Comparison of ENCODE assay signal across 1 cellular context in the genomic region with DNA sequence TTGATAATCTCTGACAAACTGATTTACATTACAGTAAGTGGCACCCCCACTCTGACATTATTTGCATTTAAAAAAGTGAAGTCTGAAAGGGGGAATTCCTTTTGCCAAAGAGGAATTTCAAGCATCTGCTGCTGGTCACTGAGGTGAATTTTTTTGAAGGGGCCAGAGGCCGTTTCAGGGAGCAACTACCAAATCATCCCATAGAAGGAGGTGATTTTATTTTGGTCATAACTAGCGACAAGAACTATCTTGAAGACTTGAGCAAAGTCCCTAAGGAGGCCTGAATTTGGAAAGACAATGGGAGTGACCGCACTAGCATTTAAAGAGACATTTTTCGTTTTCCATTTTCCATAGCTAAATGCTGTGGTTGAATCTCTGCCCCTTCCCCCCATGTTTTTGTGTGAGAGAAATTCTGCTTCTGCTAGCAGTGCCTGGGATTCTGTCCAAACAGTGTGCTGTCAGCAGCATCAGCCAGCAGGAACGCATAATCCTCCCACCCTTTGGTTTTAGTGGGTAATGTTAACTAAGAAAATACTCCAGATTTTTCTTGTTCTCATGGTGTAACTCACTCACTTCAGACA.
TF ChIP-seq lines count a peak whose summit lies in the region.

No MANE protein-coding gene starts in this region.

TF ChIP-seq in H1, 55 proteins besides CTCF, POLR2A, EP300 and RAD21:
- TF ChIP-seq MAFK (IDR thresholded peaks at IDR 0.05; ENCODE audit: low read depth, low read length) (no peak), SRF (IDR thresholded peaks at IDR 0.05; ENCODE audit: low read depth, low read length) (peak; percentile 73), POLR2AphosphoS5 (IDR thresholded peaks at IDR 0.05; ENCODE audit: low read depth, low read length) (0 out of 2 replicates have a peak, but pooled peaks have one; percentile 58), SIRT6 (IDR thresholded peaks at IDR 0.05; ENCODE audit: low read length) (no peak), HDAC2 (IDR thresholded peaks at IDR 0.05; ENCODE audit: borderline replicate concordance in 1 of 2, low read depth in 2 of 2, low read length in 2 of 2) (no peak), ASH2L (IDR thresholded peaks at IDR 0.05; ENCODE audit: low read length) (peak; percentile 62), TAF7 (optimal IDR thresholded peaks at IDR 0.05; ENCODE audit: borderline replicate concordance, low read depth, low read length) (no peak), BACH1 (IDR thresholded peaks at IDR 0.05; ENCODE audit: low read length) (no peak), HDAC6 (IDR thresholded peaks at IDR 0.05; ENCODE audit: low read depth, low read length) (no peak), POU5F1 (IDR thresholded peaks at IDR 0.05; ENCODE audit: low read depth, low read length) (no peak), CREB1 (IDR thresholded peaks at IDR 0.05) (no peak), RBBP5 (IDR thresholded peaks at IDR 0.05; ENCODE audit: borderline replicate concordance, low read depth, low read length) (0 out of 2 replicates have a peak, but pooled peaks have one; percentile 33), JUND (IDR thresholded peaks at IDR 0.05; ENCODE audit: low read length) (peak; percentile 9; the same call in 1 of the 2 replicates), PHF8 (conservative IDR thresholded peaks at IDR 0.05; ENCODE audit: low read depth, low read length) (no peak), TCF12 (IDR thresholded peaks at IDR 0.05; ENCODE audit: low read depth, low read length) (0 out of 2 replicates have a peak, but pooled peaks have one; percentile 49), CHD2 (IDR thresholded peaks at IDR 0.05; ENCODE audit: low read length) (0 out of 2 replicates have a peak, but pooled peaks have one; percentile 13), CBX8 (IDR thresholded peaks at IDR 0.05; ENCODE audit: borderline replicate concordance, low read depth, low read length) (no peak), E2F6 (IDR thresholded peaks at IDR 0.05) (no peak), RFX5 (IDR thresholded peaks at IDR 0.05; ENCODE audit: borderline replicate concordance, low read depth, low read length) (no peak), ATF3 (IDR thresholded peaks at IDR 0.05; ENCODE audit: insufficient read depth, low read depth, low read length) (no peak), SUZ12 (IDR thresholded peaks at IDR 0.05; ENCODE audit: low read length) (no peak), SP1 (IDR thresholded peaks at IDR 0.05; ENCODE audit: low read depth, low read length) (peak; percentile 51; the same call in 1 of the 2 replicates), TEAD4 (IDR thresholded peaks at IDR 0.05; ENCODE audit: low read depth, low read length) (peak; percentile 89), CHD1 (IDR thresholded peaks at IDR 0.05; ENCODE audit: low read depth, low read length) (no peak), TAF1 (IDR thresholded peaks at IDR 0.05; ENCODE audit: low read depth, low read length) (peak; percentile 49; the same call in 1 of the 2 replicates), KDM1A (IDR thresholded peaks at IDR 0.05; ENCODE audit: borderline replicate concordance, low read length) (no peak), TBP (IDR thresholded peaks at IDR 0.05; ENCODE audit: low read depth, low read length) (no peak; the same call in 1 of the 2 replicates), SIN3A (conservative IDR thresholded peaks at IDR 0.05 in 1 of 2, IDR thresholded peaks at IDR 0.05 in 1 of 2; ENCODE audit: low read depth in 1 of 2, low read length in 2 of 2) (no peak), SP4 (IDR thresholded peaks at IDR 0.05; ENCODE audit: low read length) (0 out of 2 replicates have a peak, but pooled peaks have one; percentile 29), GABPA (IDR thresholded peaks at IDR 0.05; ENCODE audit: borderline replicate concordance, insufficient read depth, low read length) (no peak), SIX5 (IDR thresholded peaks at IDR 0.05; ENCODE audit: low read depth, low read length) (no peak), CTBP2 (IDR thresholded peaks at IDR 0.05; ENCODE audit: borderline replicate concordance, insufficient read depth, insufficient read length, low read length) (no peak), FOSL1 (IDR thresholded peaks at IDR 0.05; ENCODE audit: insufficient read depth, low read depth, low read length) (no peak), BRCA1 (IDR thresholded peaks at IDR 0.05; ENCODE audit: low read depth, low read length) (no peak), ZNF274 (IDR thresholded peaks at IDR 0.05; ENCODE audit: borderline replicate concordance, extremely low read depth, low read length) (no peak), KDM5A (IDR thresholded peaks at IDR 0.05; ENCODE audit: low read length) (no peak)
- TF ChIP-seq, protein P1, sequence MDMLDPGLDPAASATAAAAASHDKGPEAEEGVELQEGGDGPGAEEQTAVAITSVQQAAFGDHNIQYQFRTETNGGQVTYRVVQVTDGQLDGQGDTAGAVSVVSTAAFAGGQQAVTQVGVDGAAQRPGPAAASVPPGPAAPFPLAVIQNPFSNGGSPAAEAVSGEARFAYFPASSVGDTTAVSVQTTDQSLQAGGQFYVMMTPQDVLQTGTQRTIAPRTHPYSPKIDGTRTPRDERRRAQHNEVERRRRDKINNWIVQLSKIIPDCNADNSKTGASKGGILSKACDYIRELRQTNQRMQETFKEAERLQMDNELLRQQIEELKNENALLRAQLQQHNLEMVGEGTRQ (IDR thresholded peaks at IDR 0.05; ENCODE audit: low read length), result no peak
- TF ChIP-seq, protein P2, sequence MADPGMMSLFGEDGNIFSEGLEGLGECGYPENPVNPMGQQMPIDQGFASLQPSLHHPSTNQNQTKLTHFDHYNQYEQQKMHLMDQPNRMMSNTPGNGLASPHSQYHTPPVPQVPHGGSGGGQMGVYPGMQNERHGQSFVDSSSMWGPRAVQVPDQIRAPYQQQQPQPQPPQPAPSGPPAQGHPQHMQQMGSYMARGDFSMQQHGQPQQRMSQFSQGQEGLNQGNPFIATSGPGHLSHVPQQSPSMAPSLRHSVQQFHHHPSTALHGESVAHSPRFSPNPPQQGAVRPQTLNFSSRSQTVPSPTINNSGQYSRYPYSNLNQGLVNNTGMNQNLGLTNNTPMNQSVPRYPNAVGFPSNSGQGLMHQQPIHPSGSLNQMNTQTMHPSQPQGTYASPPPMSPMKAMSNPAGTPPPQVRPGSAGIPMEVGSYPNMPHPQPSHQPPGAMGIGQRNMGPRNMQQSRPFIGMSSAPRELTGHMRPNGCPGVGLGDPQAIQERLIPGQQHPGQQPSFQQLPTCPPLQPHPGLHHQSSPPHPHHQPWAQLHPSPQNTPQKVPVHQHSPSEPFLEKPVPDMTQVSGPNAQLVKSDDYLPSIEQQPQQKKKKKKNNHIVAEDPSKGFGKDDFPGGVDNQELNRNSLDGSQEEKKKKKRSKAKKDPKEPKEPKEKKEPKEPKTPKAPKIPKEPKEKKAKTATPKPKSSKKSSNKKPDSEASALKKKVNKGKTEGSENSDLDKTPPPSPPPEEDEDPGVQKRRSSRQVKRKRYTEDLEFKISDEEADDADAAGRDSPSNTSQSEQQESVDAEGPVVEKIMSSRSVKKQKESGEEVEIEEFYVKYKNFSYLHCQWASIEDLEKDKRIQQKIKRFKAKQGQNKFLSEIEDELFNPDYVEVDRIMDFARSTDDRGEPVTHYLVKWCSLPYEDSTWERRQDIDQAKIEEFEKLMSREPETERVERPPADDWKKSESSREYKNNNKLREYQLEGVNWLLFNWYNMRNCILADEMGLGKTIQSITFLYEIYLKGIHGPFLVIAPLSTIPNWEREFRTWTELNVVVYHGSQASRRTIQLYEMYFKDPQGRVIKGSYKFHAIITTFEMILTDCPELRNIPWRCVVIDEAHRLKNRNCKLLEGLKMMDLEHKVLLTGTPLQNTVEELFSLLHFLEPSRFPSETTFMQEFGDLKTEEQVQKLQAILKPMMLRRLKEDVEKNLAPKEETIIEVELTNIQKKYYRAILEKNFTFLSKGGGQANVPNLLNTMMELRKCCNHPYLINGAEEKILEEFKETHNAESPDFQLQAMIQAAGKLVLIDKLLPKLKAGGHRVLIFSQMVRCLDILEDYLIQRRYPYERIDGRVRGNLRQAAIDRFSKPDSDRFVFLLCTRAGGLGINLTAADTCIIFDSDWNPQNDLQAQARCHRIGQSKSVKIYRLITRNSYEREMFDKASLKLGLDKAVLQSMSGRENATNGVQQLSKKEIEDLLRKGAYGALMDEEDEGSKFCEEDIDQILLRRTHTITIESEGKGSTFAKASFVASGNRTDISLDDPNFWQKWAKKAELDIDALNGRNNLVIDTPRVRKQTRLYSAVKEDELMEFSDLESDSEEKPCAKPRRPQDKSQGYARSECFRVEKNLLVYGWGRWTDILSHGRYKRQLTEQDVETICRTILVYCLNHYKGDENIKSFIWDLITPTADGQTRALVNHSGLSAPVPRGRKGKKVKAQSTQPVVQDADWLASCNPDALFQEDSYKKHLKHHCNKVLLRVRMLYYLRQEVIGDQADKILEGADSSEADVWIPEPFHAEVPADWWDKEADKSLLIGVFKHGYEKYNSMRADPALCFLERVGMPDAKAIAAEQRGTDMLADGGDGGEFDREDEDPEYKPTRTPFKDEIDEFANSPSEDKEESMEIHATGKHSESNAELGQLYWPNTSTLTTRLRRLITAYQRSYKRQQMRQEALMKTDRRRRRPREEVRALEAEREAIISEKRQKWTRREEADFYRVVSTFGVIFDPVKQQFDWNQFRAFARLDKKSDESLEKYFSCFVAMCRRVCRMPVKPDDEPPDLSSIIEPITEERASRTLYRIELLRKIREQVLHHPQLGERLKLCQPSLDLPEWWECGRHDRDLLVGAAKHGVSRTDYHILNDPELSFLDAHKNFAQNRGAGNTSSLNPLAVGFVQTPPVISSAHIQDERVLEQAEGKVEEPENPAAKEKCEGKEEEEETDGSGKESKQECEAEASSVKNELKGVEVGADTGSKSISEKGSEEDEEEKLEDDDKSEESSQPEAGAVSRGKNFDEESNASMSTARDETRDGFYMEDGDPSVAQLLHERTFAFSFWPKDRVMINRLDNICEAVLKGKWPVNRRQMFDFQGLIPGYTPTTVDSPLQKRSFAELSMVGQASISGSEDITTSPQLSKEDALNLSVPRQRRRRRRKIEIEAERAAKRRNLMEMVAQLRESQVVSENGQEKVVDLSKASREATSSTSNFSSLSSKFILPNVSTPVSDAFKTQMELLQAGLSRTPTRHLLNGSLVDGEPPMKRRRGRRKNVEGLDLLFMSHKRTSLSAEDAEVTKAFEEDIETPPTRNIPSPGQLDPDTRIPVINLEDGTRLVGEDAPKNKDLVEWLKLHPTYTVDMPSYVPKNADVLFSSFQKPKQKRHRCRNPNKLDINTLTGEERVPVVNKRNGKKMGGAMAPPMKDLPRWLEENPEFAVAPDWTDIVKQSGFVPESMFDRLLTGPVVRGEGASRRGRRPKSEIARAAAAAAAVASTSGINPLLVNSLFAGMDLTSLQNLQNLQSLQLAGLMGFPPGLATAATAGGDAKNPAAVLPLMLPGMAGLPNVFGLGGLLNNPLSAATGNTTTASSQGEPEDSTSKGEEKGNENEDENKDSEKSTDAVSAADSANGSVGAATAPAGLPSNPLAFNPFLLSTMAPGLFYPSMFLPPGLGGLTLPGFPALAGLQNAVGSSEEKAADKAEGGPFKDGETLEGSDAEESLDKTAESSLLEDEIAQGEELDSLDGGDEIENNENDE (IDR thresholded peaks at IDR 0.05; ENCODE audit: insufficient replicate concordance, low read length), result no peak
